In genomic region chr4:70028159-70028558, GRCh38 we compare ENCODE assay signal across 10 cellular contexts. TPM values are rescaled to one million over a fixed set of nuclear protein-coding genes. Genes with fewer than 3 reads are reported as not detected.
"Had no signal": no experiment of that assay in that cellular context is flagged by ENCODE, and none has a peak within 500 bp of the region (broad histone marks: within the 10 kb centered on the region; RNA-seq: fewer than 3 reads in every experiment).

Gene HTN3 (plus strand): TSS chr4:70028459. CDS start chr4:70030741, 2,282 bp downstream.

RNA-seq across cellular contexts. Expression of gene HTN3, which starts in this region (rescaled TPM):
- total RNA-seq: OCI-LY7, PC-3, PC-9, Peyer's patch, Right ventricle myocardium inferior, Right ventricle myocardium superior, RPMI7951, SJSA1, T-cell had no signal
- polyA plus RNA-seq: SK-N-SH had no signal
